Comparison of ENCODE assay signal across 8 cellular contexts in genomic region chr1:167052389-167052788, GRCh38. TPM values are rescaled to one million over a fixed set of nuclear protein-coding genes. Genes with fewer than 3 reads are reported as not detected.
DNase-seq lines count a peak whose midpoint lies in the region; ATAC-seq and TF ChIP-seq lines count a peak whose summit lies in the region.

No MANE protein-coding gene starts in this region.

- no peaks in the 10 kb centered on the region for H3K4me1 Mint-ChIP-seq in GM23338
- peaks cover 2% of the 10 kb centered on the region for H3K4me1 Mint-ChIP-seq in activated naive CD4-positive, alpha-beta T cell treated with anti-CD3 and anti-CD28 coated beads, Interleukin-2, amount 10 ng/mL, durations not matched to agents 7 days and 5 days

- CTCF ChIA-PET in AG04449 (lab: Yijun Ruan, JAX), result interaction anchor here (0.8 to 13.3 kb wide), 3 partner anchors 21 to 142 kb away, joined by 3 to 380 read pairs (median 3); no protein-coding TSS in a partner anchor
- CTCF ChIA-PET in activated naive CD4-positive, alpha-beta T cell treated with anti-CD3 and anti-CD28 coated beads, Interleukin-2, amount 10 ng/mL, durations not matched to agents 7 days and 5 days (lab: Charles Lee), result interaction anchor here (18.3 kb wide), 1 partner anchor 139 kb away, joined by 682 read pairs; no protein-coding TSS in a partner anchor

- H3F3A ChIP-seq in GM23338 (replicated peaks; ENCODE audit: low read depth), result no peaks in the 10 kb centered on the region

- H2AFZ ChIP-seq in GM23338, result no peak overlapping the region; the same call in 1 of the 2 replicates

- H3K4me3 Mint-ChIP-seq in GM23338, result no peak overlapping the region
- H3K4me3 Mint-ChIP-seq in activated naive CD4-positive, alpha-beta T cell treated with anti-CD3 and anti-CD28 coated beads, Interleukin-2, amount 10 ng/mL, durations not matched to agents 7 days and 5 days, result no peak overlapping the region

- H3K9me3 Mint-ChIP-seq in GM23338, result no peaks in the 10 kb centered on the region
- no peaks in the 10 kb centered on the region for H3K9me3 Mint-ChIP-seq in activated naive CD4-positive, alpha-beta T cell treated with anti-CD3 and anti-CD28 coated beads, Interleukin-2, amount 10 ng/mL, durations not matched to agents 7 days and 5 days

- TF ChIP-seq CTCF in AG04449 (IDR thresholded peaks at IDR 0.05; ENCODE audit: insufficient read depth, low read length, missing control alignments) (peak; percentile 45), GM23338 (conservative IDR thresholded peaks at IDR 0.05; ENCODE audit: low read depth in 2 of 2) (peak; percentile 68 to 85)

- no peak for DNase-seq in AG04449 (ENCODE audit: low read depth, low spot score)
- peak; percentile 84 for DNase-seq in GM23338 (ENCODE audit: low spot score)
- DNase-seq in SW480 (ENCODE audit: low spot score), result peak; percentile 41
- DNase-seq in iPS-NIHi7 (ENCODE audit: extremely low spot score), result peak; percentile 86
- DNase-seq in cerebellum (ENCODE audit: low spot score), result no peak
- DNase-seq in NCI-H524 treated with DMSO at 0.1 percent for 48 hours (lab: John Stamatoyannopoulos, UW), result no peak
- no peak for DNase-seq in activated naive CD4-positive, alpha-beta T cell treated with anti-CD3 and anti-CD28 coated beads, Interleukin-2, amount 10 ng/mL, durations not matched to agents 7 days and 5 days

- no peaks in the 10 kb centered on the region for H3K36me3 ChIP-seq in GM23338 (ENCODE audit: insufficient read depth)

- no peaks in the 10 kb centered on the region; the same call in 2 of the 3 replicates for H3K36me3 Mint-ChIP-seq in GM23338 (ENCODE audit: low read depth)
- H3K36me3 Mint-ChIP-seq in activated naive CD4-positive, alpha-beta T cell treated with anti-CD3 and anti-CD28 coated beads, Interleukin-2, amount 10 ng/mL, durations not matched to agents 7 days and 5 days, result no peaks in the 10 kb centered on the region

- H3K9me2 ChIP-seq in GM23338 (ENCODE audit: insufficient read depth), result no peaks in the 10 kb centered on the region

- ATAC-seq in GM23338 (peak; percentile 96), esophagus mucosa (no peak)

- no peak overlapping the region for H3K4me3 ChIP-seq in AG04449 (ENCODE audit: low read depth, low read length)
- no peak overlapping the region for H3K4me3 ChIP-seq in GM23338

- H3K27me3 ChIP-seq in GM23338 (ENCODE audit: insufficient read depth), result no peaks in the 10 kb centered on the region

- no peaks in the 10 kb centered on the region for H3K4me1 ChIP-seq in GM23338 (ENCODE audit: insufficient read depth)

- no peak overlapping the region for H3K4me2 ChIP-seq in GM23338

- H3K27ac ChIP-seq in GM23338 (ENCODE audit: low read depth), result no peak overlapping the region

- no peaks in the 10 kb centered on the region for H4K20me1 ChIP-seq in GM23338 (replicated peaks; ENCODE audit: insufficient read depth)

- no peaks in the 10 kb centered on the region for H3K79me2 ChIP-seq in GM23338 (replicated peaks; ENCODE audit: insufficient read depth)

- POLR2A ChIA-PET in AG04449 (lab: Yijun Ruan, JAX), result no interaction called here

- H3K27me3 Mint-ChIP-seq in GM23338 (ENCODE audit: insufficient read depth, low read depth, poor library complexity), result peaks cover 15% of the 10 kb centered on the region
- peaks cover 6% of the 10 kb centered on the region for H3K27me3 Mint-ChIP-seq in activated naive CD4-positive, alpha-beta T cell treated with anti-CD3 and anti-CD28 coated beads, Interleukin-2, amount 10 ng/mL, durations not matched to agents 7 days and 5 days

- no peak overlapping the region for H3K27ac Mint-ChIP-seq in GM23338
- no peak overlapping the region for H3K27ac Mint-ChIP-seq in activated naive CD4-positive, alpha-beta T cell treated with anti-CD3 and anti-CD28 coated beads, Interleukin-2, amount 10 ng/mL, durations not matched to agents 7 days and 5 days

TF ChIP-seq in GM23338, 12 proteins besides CTCF, POLR2A, EP300 and RAD21:
- TF ChIP-seq ZNF331 (CRISPR knock-in tag; IDR thresholded peaks at IDR 0.05; ENCODE audit: low read depth), result no peak
- no peak for TF ChIP-seq ZNF114 (CRISPR knock-in tag; IDR thresholded peaks at IDR 0.05)
- TF ChIP-seq ZNF462 (CRISPR knock-in tag; IDR thresholded peaks at IDR 0.05), result peak; percentile 26; the same call in 1 of the 2 replicates

RNA-seq across cellular contexts. Expression of gene GPA33, which starts 37.8 kb away (rescaled TPM):
- 0.28 TPM in 1 of 2 replicates, not detected in the other for total RNA-seq in GM23338 (2014; rRNA removed; shearing (Covaris generic))
- polyA plus RNA-seq in GM23338 (2016; fragmentation: Nextera tagmentation; extraction: Ambion mirVana), result 0.09 and 0.10 TPM in 2 replicates
- total RNA-seq in cerebellum, result 0.36 TPM
- total RNA-seq in esophagus mucosa, result not detected

RNA-seq across cellular contexts. Expression of gene STYXL2, which starts 41.5 kb away (rescaled TPM):
- 0.08 and 0.17 TPM in 2 replicates for total RNA-seq in GM23338 (2014; rRNA removed; shearing (Covaris generic))
- 0.23 and 0.40 TPM in 2 replicates for polyA plus RNA-seq in GM23338 (2016; fragmentation: Nextera tagmentation; extraction: Ambion mirVana)
- 0.36 TPM for total RNA-seq in cerebellum
- not detected for total RNA-seq in esophagus mucosa

Comparison
In these comparisons a context has a peak if more than half of its experiments do, and no peak if none do; other contexts are left out.
1. DNase-seq: peak in GM23338 (single experiment), SW480 (single experiment) and iPS-NIHi7 (single experiment); none in AG04449 (single experiment), cerebellum (single experiment), NCI-H524 treated with DMSO at 0.1 percent for 48 hours (single experiment) and activated naive CD4-positive, alpha-beta T cell treated with anti-CD3 and anti-CD28 coated beads, Interleukin-2, amount 10 ng/mL, durations not matched to agents 7 days and 5 days (single experiment).